8 cellular contexts compared by ENCODE assay signal in the genomic region with DNA sequence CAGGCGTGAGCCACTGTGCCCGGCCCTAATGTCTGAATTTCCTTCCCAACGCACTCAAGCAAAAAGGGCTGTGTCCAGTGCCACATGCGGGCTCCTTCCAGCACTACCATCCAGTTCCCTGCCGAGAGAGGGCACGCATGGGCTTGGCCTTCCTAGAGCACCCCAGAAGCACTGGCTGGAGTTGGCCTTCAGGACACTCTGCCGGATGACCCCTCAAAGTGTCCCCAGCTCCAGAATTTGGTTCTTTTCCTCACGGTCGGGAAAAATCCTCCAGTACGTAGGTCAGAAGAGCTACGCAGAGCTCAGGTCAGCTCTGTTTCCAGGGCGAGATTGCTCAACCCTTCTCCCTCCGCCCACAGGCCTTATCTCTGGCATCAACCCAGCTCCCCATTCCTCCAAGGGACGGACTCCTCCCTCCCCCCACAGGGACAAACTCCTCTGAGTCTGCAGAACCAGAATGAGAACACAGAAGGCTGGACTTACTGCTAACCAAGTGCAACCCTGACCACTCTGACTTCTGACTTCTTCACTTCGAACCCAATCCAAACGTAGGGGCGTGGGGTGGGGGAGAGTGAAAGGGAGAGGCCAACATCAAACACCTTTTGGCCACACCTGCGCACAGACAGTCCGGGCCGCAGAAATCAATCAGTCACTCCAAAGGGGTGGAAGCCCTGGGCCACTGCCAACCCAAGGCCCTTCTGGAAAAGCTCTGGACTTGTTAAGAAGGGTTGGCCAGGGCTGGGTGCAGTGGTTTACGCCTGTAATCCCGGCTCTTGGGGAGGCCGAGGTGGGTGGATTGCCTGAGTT. TPM values are rescaled to one million over a fixed set of nuclear protein-coding genes. Genes with fewer than 3 reads are reported as not detected.
DNase-seq lines count a peak whose midpoint lies in the region; ATAC-seq and TF ChIP-seq lines count a peak whose summit lies in the region.

No MANE protein-coding gene starts in this region.

- DNase-seq in KBM-7 (peak; percentile 73), T47D (ENCODE audit: low read depth in 1 of 2, low spot score in 1 of 2) (peak; percentile 66 to 100), left colon (peak; percentile 93 to 94), tibial artery (peak; percentile 80 to 95), RKO (ENCODE audit: low spot score) (no peak), NCI-H526 treated with DMSO at 0.1 percent for 48 hours (lab: John Stamatoyannopoulos, UW) (no peak)

- peak overlapping the region; percentile 76 to 94 for H3K4me3 ChIP-seq in tibial artery

- no peaks in the 10 kb centered on the region for H3K36me3 ChIP-seq in tibial artery

- ATAC-seq in left colon (peak; percentile 39), HG02840 (IDR thresholded peaks at IDR 0.05; ENCODE audit: low FRiP score, unreplicated experiment) (no peak), GM18520 (IDR thresholded peaks at IDR 0.05; ENCODE audit: unreplicated experiment) (no peak)

- in situ Hi-C loops in KBM-7 (cut with MboI; ENCODE audit: low pct_unique_long_range_greater_than_20kb, low sequenced_read_pairs): no loop called here
- in situ Hi-C loops in T47D (cut with HindIII; ENCODE audit: low pct_unique_long_range_greater_than_20kb, low sequenced_read_pairs): no loop called here

- no peaks in the 10 kb centered on the region for H3K9me3 ChIP-seq in tibial artery

- intact Hi-C loops in left colon (cut with DNase I, micrococcal nuclease): no loop called here
- intact Hi-C loops in tibial artery (cut with DNase I; ENCODE audit: low total_unique reads): loop anchor here (10.0 kb wide), 1 partner anchor 213 kb away; a partner anchor contains a TSS

- H3K27ac ChIP-seq in tibial artery: peak overlapping the region; percentile 97 to 98

- H3K27me3 ChIP-seq in tibial artery: no peaks in the 10 kb centered on the region

- TF ChIP-seq CTCF in tibial artery (IDR thresholded peaks at IDR 0.05): no peak

- H3K4me1 ChIP-seq in tibial artery: peaks cover 0 to 77% (median 69%) of the 10 kb centered on the region in 4 donors

RNA-seq across cellular contexts. Expression of a gene that starts 3.6 kb away (rescaled TPM):
- 10 to 100 TPM; 49.6 to 65.6 TPM for total RNA-seq in left colon

RNA-seq across cellular contexts. Expression of a gene that starts 46.5 kb away (rescaled TPM):
- total RNA-seq in left colon: under 1 TPM in 1 of 2 donors, not detected in 1; 0.20 TPM

Comparison
In these comparisons a context has a peak if more than half of its experiments do, and no peak if none do; other contexts are left out.
1. DNase-seq: peak in KBM-7 (single experiment), T47D (2 of 2), left colon (2 of 2) and tibial artery (2 of 2); none in RKO (single experiment) and NCI-H526 treated with DMSO at 0.1 percent for 48 hours (single experiment).